ENCODE assay signal across 1 cellular context in genomic region chr7:48094861-48095293, GRCh38.
TF ChIP-seq lines count a peak whose summit lies in the region.

No MANE protein-coding gene starts in this region.

TF ChIP-seq in IMR-90, 13 proteins besides CTCF, POLR2A, EP300 and RAD21:
- no peak for TF ChIP-seq MAZ (IDR thresholded peaks at IDR 0.05; ENCODE audit: borderline replicate concordance, low read depth, low read length)
- no peak for TF ChIP-seq SMC3 (IDR thresholded peaks at IDR 0.05; ENCODE audit: low read depth, low read length)
- no peak for TF ChIP-seq CEBPB (IDR thresholded peaks at IDR 0.05; ENCODE audit: low read depth, low read length)
- TF ChIP-seq, protein P1, sequence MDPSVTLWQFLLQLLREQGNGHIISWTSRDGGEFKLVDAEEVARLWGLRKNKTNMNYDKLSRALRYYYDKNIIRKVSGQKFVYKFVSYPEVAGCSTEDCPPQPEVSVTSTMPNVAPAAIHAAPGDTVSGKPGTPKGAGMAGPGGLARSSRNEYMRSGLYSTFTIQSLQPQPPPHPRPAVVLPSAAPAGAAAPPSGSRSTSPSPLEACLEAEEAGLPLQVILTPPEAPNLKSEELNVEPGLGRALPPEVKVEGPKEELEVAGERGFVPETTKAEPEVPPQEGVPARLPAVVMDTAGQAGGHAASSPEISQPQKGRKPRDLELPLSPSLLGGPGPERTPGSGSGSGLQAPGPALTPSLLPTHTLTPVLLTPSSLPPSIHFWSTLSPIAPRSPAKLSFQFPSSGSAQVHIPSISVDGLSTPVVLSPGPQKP (IDR thresholded peaks at IDR 0.05; ENCODE audit: borderline replicate concordance, low read depth, low read length): no peak
- no peak for TF ChIP-seq FOS (IDR thresholded peaks at IDR 0.05; ENCODE audit: low read depth, low read length)
- TF ChIP-seq MAFK (IDR thresholded peaks at IDR 0.05; ENCODE audit: low read depth, low read length): no peak
- no peak for TF ChIP-seq BHLHE40 (IDR thresholded peaks at IDR 0.05; ENCODE audit: low read depth, low read length)
- no peak for TF ChIP-seq MXI1 (IDR thresholded peaks at IDR 0.05; ENCODE audit: borderline replicate concordance, low read depth, low read length)
- no peak for TF ChIP-seq NFE2L2 (IDR thresholded peaks at IDR 0.05; ENCODE audit: low read depth, low read length)
- TF ChIP-seq RFX5 (IDR thresholded peaks at IDR 0.05; ENCODE audit: low read depth, low read length): no peak
- TF ChIP-seq, protein P2, sequence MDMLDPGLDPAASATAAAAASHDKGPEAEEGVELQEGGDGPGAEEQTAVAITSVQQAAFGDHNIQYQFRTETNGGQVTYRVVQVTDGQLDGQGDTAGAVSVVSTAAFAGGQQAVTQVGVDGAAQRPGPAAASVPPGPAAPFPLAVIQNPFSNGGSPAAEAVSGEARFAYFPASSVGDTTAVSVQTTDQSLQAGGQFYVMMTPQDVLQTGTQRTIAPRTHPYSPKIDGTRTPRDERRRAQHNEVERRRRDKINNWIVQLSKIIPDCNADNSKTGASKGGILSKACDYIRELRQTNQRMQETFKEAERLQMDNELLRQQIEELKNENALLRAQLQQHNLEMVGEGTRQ (IDR thresholded peaks at IDR 0.05; ENCODE audit: low read depth, low read length): no peak
- no peak for TF ChIP-seq RCOR1 (IDR thresholded peaks at IDR 0.05; ENCODE audit: insufficient replicate concordance, low read length)
- no peak for TF ChIP-seq CHD1 (IDR thresholded peaks at IDR 0.05; ENCODE audit: low read depth, low read length)
